8 cellular contexts compared by ENCODE assay signal in the genomic region with DNA sequence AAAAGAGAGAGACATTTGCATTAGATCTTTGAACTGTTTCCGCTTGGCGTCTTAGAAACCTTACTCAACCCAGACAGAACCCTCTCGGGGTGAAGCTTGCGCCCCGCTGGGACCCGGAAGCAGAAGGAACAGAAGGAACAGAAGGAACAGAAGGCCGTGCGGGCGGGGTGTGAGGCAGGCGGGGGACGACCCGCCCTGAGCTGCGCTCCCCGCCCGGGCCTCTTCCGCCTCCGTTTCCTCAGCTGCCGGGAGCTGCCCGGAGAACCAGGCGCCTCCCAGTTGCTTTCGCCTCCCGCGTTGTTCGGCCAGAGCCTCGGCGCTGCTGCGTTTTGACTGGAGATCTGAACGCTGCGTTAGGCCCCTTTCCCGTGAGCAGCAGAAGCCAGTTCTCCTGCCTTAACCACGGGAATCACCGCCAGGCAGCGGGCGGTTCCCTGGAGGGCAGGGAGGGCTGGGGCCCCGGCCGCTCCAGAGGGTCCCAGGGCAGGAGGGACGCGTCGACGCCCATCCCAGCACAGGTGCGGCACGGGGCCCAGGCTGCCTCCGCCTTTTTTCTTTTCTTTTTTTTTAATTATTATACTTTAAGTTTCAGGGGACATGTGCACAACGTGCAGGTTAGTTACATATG. TPM values are rescaled to one million over a fixed set of nuclear protein-coding genes. Genes with fewer than 3 reads are reported as not detected.
DNase-seq lines count a peak whose midpoint lies in the region; ATAC-seq, FAIRE-seq and TF ChIP-seq lines count a peak whose summit lies in the region.

No MANE protein-coding gene starts in this region.

- TF ChIP-seq CTCF in RWPE1 (conservative IDR thresholded peaks at IDR 0.05; ENCODE audit: low read depth): no peak

- ATAC-seq in HG02678 (IDR thresholded peaks at IDR 0.05; ENCODE audit: unreplicated experiment) (peak; percentile 76), aorta (ENCODE audit: low FRiP score) (no peak)

- no peaks in the 10 kb centered on the region for H3K36me3 ChIP-seq in aorta (ENCODE audit: control insufficient read depth in 1 of 2, insufficient read depth in 2 of 2, low read length in 1 of 2)

- POLR2A ChIA-PET in RWPE1 (lab: Yijun Ruan, JAX; ENCODE audit: low non-redundant PET): no interaction called here

- H3K9me3 ChIP-seq in aorta (ENCODE audit: control insufficient read depth, low read length): no peaks in the 10 kb centered on the region

- no peaks in the 10 kb centered on the region for H3K4me1 ChIP-seq in aorta (ENCODE audit: control insufficient read depth in 1 of 2, insufficient read depth in 2 of 2, low read length in 2 of 2)

- 68 to 73% methylated on average over 44 of the region's 44 CpGs for WGBS in aorta, 2 donors

- no peak overlapping the region for H3K27ac ChIP-seq in aorta (ENCODE audit: low read depth in 1 of 2, low read length in 2 of 2)
- H3K27ac ChIP-seq in RWPE1: no peak overlapping the region

- H3K27me3 ChIP-seq in aorta (ENCODE audit: control insufficient read depth in 1 of 2, insufficient read depth in 2 of 2, low read length in 1 of 2): no peaks in the 10 kb centered on the region

- FAIRE-seq in frontal cortex (lab: Jason Lieb, UNC): no peak

- intact Hi-C loops in aorta (cut with DNase I): no loop called here

- no peak overlapping the region for H3K4me3 ChIP-seq in aorta (ENCODE audit: low read length in 2 of 2)

- CTCF ChIA-PET in RWPE1 (lab: Yijun Ruan, JAX): interaction anchor here (0.7 kb wide), 1 partner anchor 1342 kb away, joined by 5 read pairs; no protein-coding TSS in a partner anchor

- DNase-seq in COLO668 (lab: John Stamatoyannopoulos, UW; ENCODE audit: unreplicated experiment) (peak; percentile 60), left kidney (ENCODE audit: low read depth, low spot score) (peak; percentile 27), aorta (no peak), middle frontal gyrus (ENCODE audit: extremely low spot score, low spot score) (no peak), RWPE1 (ENCODE audit: low spot score) (no peak), frontal cortex (ENCODE audit: low spot score in 2 of 2) (no peak)
- DNase-seq in activated CD8-positive, alpha-beta memory T cell treated with anti-CD3 and anti-CD28 coated beads, Interleukin-2, amount 50 U/mL, for 4 hours: peak; percentile 46

RNA-seq across cellular contexts. Expression of gene MMP17, which starts 19.3 kb away (rescaled TPM):
- total RNA-seq in aorta (1 to 10 TPM; 1.9 to 5.4 TPM), frontal cortex (38.7 TPM)
- 1 to 10 TPM; 1.0 to 5.4 TPM for polyA plus RNA-seq in aorta

Comparison
In these comparisons a context has a peak if more than half of its experiments do, and no peak if none do; other contexts are left out.
1. DNase-seq: peak in COLO668 (single experiment), activated CD8-positive, alpha-beta memory T cell treated with anti-CD3 and anti-CD28 coated beads, Interleukin-2, amount 50 U/mL, for 4 hours (single experiment) and left kidney (single experiment); none in aorta (0 of 2), middle frontal gyrus (single experiment), RWPE1 (single experiment) and frontal cortex (0 of 2).